8 cellular contexts compared by ENCODE assay signal in genomic region chr7:95772771-95773581, GRCh38. TPM values are rescaled to one million over a fixed set of nuclear protein-coding genes. Genes with fewer than 3 reads are reported as not detected.
DNase-seq lines count a peak whose midpoint lies in the region; ATAC-seq and TF ChIP-seq lines count a peak whose summit lies in the region.

No MANE protein-coding gene starts in this region.

- peak; percentile 25 to 59 for DNase-seq in NCI-H524 (lab: John Stamatoyannopoulos, UW)
- DNase-seq in endothelial cell (ENCODE audit: low spot score) = peak; percentile 6
- peak in 1 of 2 donors; percentile 77 for DNase-seq in aorta
- no peak for DNase-seq in T-helper 1 cell
- DNase-seq in stimulated activated CD4-positive, alpha-beta T cell treated with anti-CD3 and anti-CD28 coated beads, Interleukin-1b, Interleukin-23, amount 100 ng/mL, for 48 hours = no peak
- no peak for DNase-seq in NCI-H446 treated with DMSO at 0.1 percent for 48 hours (lab: John Stamatoyannopoulos, UW)

- peak overlapping the region; percentile 68 for H3K4me3 Mint-ChIP-seq in endothelial cell (ENCODE audit: unreplicated experiment)

- peaks cover 9% of the 10 kb centered on the region for H3K27me3 Mint-ChIP-seq in endothelial cell (ENCODE audit: unreplicated experiment)

- H3K9me3 Mint-ChIP-seq in endothelial cell (ENCODE audit: unreplicated experiment) = no peaks in the 10 kb centered on the region

- no peak overlapping the region for H3K27ac Mint-ChIP-seq in endothelial cell (ENCODE audit: unreplicated experiment)

- peaks cover 0 to 4% of the 10 kb centered on the region in 2 donors for H3K4me1 ChIP-seq in mucosa of rectum (ENCODE audit: control insufficient read depth in 2 of 2, insufficient read depth in 2 of 2, low read length in 2 of 2)
- peaks cover 0 to 4% of the 10 kb centered on the region in 2 donors for H3K4me1 ChIP-seq in aorta (ENCODE audit: control insufficient read depth in 1 of 2, insufficient read depth in 2 of 2, low read length in 2 of 2)

- H3K27me3 ChIP-seq in mucosa of rectum (ENCODE audit: control insufficient read depth in 2 of 2, insufficient read depth in 2 of 2, low read length in 2 of 2) = peaks cover 0 to 12% of the 10 kb centered on the region in 2 donors
- no peaks in the 10 kb centered on the region for H3K27me3 ChIP-seq in aorta (ENCODE audit: control insufficient read depth in 1 of 2, insufficient read depth in 2 of 2, low read length in 1 of 2)

- peaks cover 8% of the 10 kb centered on the region for H3K4me1 Mint-ChIP-seq in endothelial cell (ENCODE audit: unreplicated experiment)

- H3K27ac ChIP-seq in mucosa of rectum (ENCODE audit: low read depth in 2 of 2, low read length in 2 of 2) = no peak overlapping the region
- H3K27ac ChIP-seq in aorta (ENCODE audit: low read depth in 1 of 2, low read length in 2 of 2) = peak overlapping the region in 1 of 2 donors; percentile 38

- WGBS in aorta, 2 donors = 12% methylated on average over 40 to 45 of the region's 45 CpGs

- peak; percentile 14 for ATAC-seq in GM18909 (IDR thresholded peaks at IDR 0.05; ENCODE audit: poor library complexity, unreplicated experiment)
- peak; percentile 47 for ATAC-seq in aorta (ENCODE audit: low FRiP score)

- TF ChIP-seq CTCF in endothelial cell (IDR thresholded peaks at IDR 0.05; ENCODE audit: unreplicated experiment) = no peak

- H3K36me3 ChIP-seq in mucosa of rectum (ENCODE audit: control insufficient read depth in 2 of 2, insufficient read depth in 2 of 2, low read length in 2 of 2) (no peaks in the 10 kb centered on the region), aorta (ENCODE audit: control insufficient read depth in 1 of 2, insufficient read depth in 2 of 2, low read length in 1 of 2) (no peaks in the 10 kb centered on the region)

- peak overlapping the region; percentile 56 to 59 for H3K4me3 ChIP-seq in mucosa of rectum (ENCODE audit: low read length in 2 of 2)
- H3K4me3 ChIP-seq in aorta (ENCODE audit: low read length in 2 of 2) = peak overlapping the region; percentile 85 to 87

- no peak overlapping the region for H3K9ac ChIP-seq in mucosa of rectum (ENCODE audit: low read depth in 1 of 2, low read length in 2 of 2)

- no peaks in the 10 kb centered on the region for H3K36me3 Mint-ChIP-seq in endothelial cell (ENCODE audit: low read depth, unreplicated experiment)

- no peaks in the 10 kb centered on the region for H3K9me3 ChIP-seq in mucosa of rectum (ENCODE audit: control insufficient read depth in 2 of 2, low read length in 2 of 2)
- H3K9me3 ChIP-seq in aorta (ENCODE audit: control insufficient read depth, low read length) = no peaks in the 10 kb centered on the region

- intact Hi-C loops in aorta (cut with DNase I) = loop anchor here in 1 of 2 donors (10.0 kb wide), 1 partner anchor 102 kb away; no protein-coding TSS in a partner anchor

RNA-seq across cellular contexts. Expression of gene DYNC1I1, which starts 0.6 kb away (rescaled TPM):
- total RNA-seq in endothelial cell (ENCODE audit: unreplicated experiment) = 3.1 TPM
- total RNA-seq in aorta = 10 to 100 TPM; 11.0 to 13.3 TPM
- polyA plus RNA-seq in aorta = 10 to 100 TPM in 1 of 2 donors, 1 to 10 TPM in 1; 7.4 to 11.6 TPM

Comparison
In these comparisons a context has a peak if more than half of its experiments do, and no peak if none do; other contexts are left out.
1. DNase-seq: peak in NCI-H524 (2 of 2) and endothelial cell (single experiment); none in T-helper 1 cell (0 of 5), stimulated activated CD4-positive, alpha-beta T cell treated with anti-CD3 and anti-CD28 coated beads, Interleukin-1b, Interleukin-23, amount 100 ng/mL, for 48 hours (single experiment) and NCI-H446 treated with DMSO at 0.1 percent for 48 hours (single experiment).